Comparison of ENCODE assay signal across 24 cellular contexts in genomic region chr1:55466343-55466742, GRCh38.
DNase-seq lines count a peak whose midpoint lies in the region; ATAC-seq and TF ChIP-seq lines count a peak whose summit lies in the region.
"Had no signal": no experiment of that assay in that cellular context is flagged by ENCODE, and none has a peak within 500 bp of the region (broad histone marks: within the 10 kb centered on the region; RNA-seq: fewer than 3 reads in every experiment).

No MANE protein-coding gene starts in this region.

- H3K4me1 ChIP-seq in adipocyte (ENCODE audit: control insufficient read depth, insufficient read depth, low read length), result peaks cover 53% of the 10 kb centered on the region
- H3K4me1 ChIP-seq in transverse colon, result peaks cover 0 to 7% (median 0%) of the 10 kb centered on the region in 4 donors

- no peaks in the 10 kb centered on the region for H3K27me3 Mint-ChIP-seq in stimulated activated naive B cell treated with anti-CD40 and anti-IgM and Interleukin-4, amounts not matched to agents 10 μg/mL and 1 μg/mL and 100 μg/mL, for 72 hours

- no peaks in the 10 kb centered on the region for H3K36me3 Mint-ChIP-seq in stimulated activated naive B cell treated with anti-CD40 and anti-IgM and Interleukin-4, amounts not matched to agents 10 μg/mL and 1 μg/mL and 100 μg/mL, for 72 hours

- ATAC-seq in stimulated activated naive B cell treated with anti-CD40 and anti-IgM and Interleukin-4, amounts not matched to agents 10 μg/mL and 1 μg/mL and 100 μg/mL, for 72 hours (replicated peaks), result no peak
- no peak for ATAC-seq in sciatic nerve
- ATAC-seq: right cardiac atrium had no signal

- H3K27ac Mint-ChIP-seq in stimulated activated naive B cell treated with anti-CD40 and anti-IgM and Interleukin-4, amounts not matched to agents 10 μg/mL and 1 μg/mL and 100 μg/mL, for 72 hours, result no peak overlapping the region
- H3K27ac Mint-ChIP-seq: activated T-cell treated with anti-CD3 and anti-CD28 coated beads, Interleukin-2, amount 50 U/mL, for 24 hours had no signal

- H3K9me3 Mint-ChIP-seq in stimulated activated naive B cell treated with anti-CD40 and anti-IgM and Interleukin-4, amounts not matched to agents 10 μg/mL and 1 μg/mL and 100 μg/mL, for 72 hours, result no peaks in the 10 kb centered on the region
- H3K9me3 Mint-ChIP-seq: activated T-cell treated with anti-CD3 and anti-CD28 coated beads, Interleukin-2, amount 50 U/mL, for 24 hours had no signal

- no peak for TF ChIP-seq CTCF in HFF-Myc (IDR thresholded peaks at IDR 0.05; ENCODE audit: low read depth, low read length, missing control alignments)
- TF ChIP-seq CTCF in transverse colon (IDR thresholded peaks at IDR 0.05), result no peak

- no peaks in the 10 kb centered on the region for H3K27me3 ChIP-seq in adipocyte (replicated peaks; ENCODE audit: control insufficient read depth, insufficient read depth, low read length)
- H3K27me3 ChIP-seq in transverse colon, result no peaks in the 10 kb centered on the region
- H3K27me3 ChIP-seq: dorsolateral prefrontal cortex had no signal

- no peak for TF ChIP-seq EP300 in transverse colon (IDR thresholded peaks at IDR 0.05; ENCODE audit: low read depth)

- in situ Hi-C loops in transverse colon (cut with MboI; ENCODE audit: low pct_ligation_motif_present in 1 of 4, low pct_unique_long_range_greater_than_20kb in 1 of 4, low sequenced_read_pairs in 3 of 4), result no loop called here

- no peak for TF ChIP-seq POLR2A in transverse colon (IDR thresholded peaks at IDR 0.05)

- H3K9ac ChIP-seq in adipocyte (ENCODE audit: low read length), result peak overlapping the region; percentile 30

- H3K9me3 ChIP-seq in adipocyte (ENCODE audit: control insufficient read depth, low read length) (no peaks in the 10 kb centered on the region), transverse colon (no peaks in the 10 kb centered on the region)

- H3K4me3 Mint-ChIP-seq in stimulated activated naive B cell treated with anti-CD40 and anti-IgM and Interleukin-4, amounts not matched to agents 10 μg/mL and 1 μg/mL and 100 μg/mL, for 72 hours, result no peak overlapping the region
- H3K4me3 Mint-ChIP-seq: activated T-cell treated with anti-CD3 and anti-CD28 coated beads, Interleukin-2, amount 50 U/mL, for 24 hours had no signal

- no peaks in the 10 kb centered on the region for H3K4me1 Mint-ChIP-seq in stimulated activated naive B cell treated with anti-CD40 and anti-IgM and Interleukin-4, amounts not matched to agents 10 μg/mL and 1 μg/mL and 100 μg/mL, for 72 hours

- DNase-seq in HFF-Myc (ENCODE audit: extremely low read depth, low read depth) (peak; percentile 80), adipocyte (ENCODE audit: low read depth) (peak; percentile 79), fibroblast of the conjunctiva (ENCODE audit: low read depth) (peak; percentile 86), transverse colon (peak; percentile 25), sciatic nerve (ENCODE audit: low spot score) (no peak), kidney glomerular epithelial cell (lab: John Stamatoyannopoulos, UW) (no peak)
- no peak for DNase-seq in stimulated activated naive B cell treated with anti-CD40 and anti-IgM and Interleukin-4, amounts not matched to agents 10 μg/mL and 1 μg/mL and 100 μg/mL, for 72 hours
- DNase-seq: activated CD4-positive, CD25-positive, alpha-beta regulatory T cell; activated naive CD4-positive, alpha-beta T cell treated with Interleukin-2 at 50 U/mL for 16 hours; activated T-cell treated with anti-CD3 and anti-CD28 coated beads, Interleukin-2, amount 50 U/mL, for 24 hours; AML-193; amygdala; DMS79; dorsolateral prefrontal cortex; erythroblast; GOT3; hippocampal formation; KBM-7; NCI-H1092; NCI-H2029 treated with DMSO at 0.1 percent for 48 hours; occipital lobe; right cardiac atrium; T-helper 9 cell had no signal

- H3K4me3 ChIP-seq in HFF-Myc (replicated peaks; ENCODE audit: low read depth, low read length) (no peak overlapping the region), adipocyte (ENCODE audit: low read length) (no peak overlapping the region), transverse colon (no peak overlapping the region)
- H3K4me3 ChIP-seq: dorsolateral prefrontal cortex, lung had no signal

- peak overlapping the region in 3 of 4 donors; percentile 17 to 39 (median 26) for H3K27ac ChIP-seq in transverse colon
- H3K27ac ChIP-seq: dorsolateral prefrontal cortex had no signal

- 40 to 75% methylated on average over 1 of the region's 1 CpG for WGBS in transverse colon (ENCODE audit: low coverage in 1 of 2), 2 donors

- intact Hi-C loops in transverse colon (cut with DNase I; ENCODE audit: low total_unique reads) (no loop called here), sciatic nerve (cut with DNase I) (no loop called here)

- H3K36me3 ChIP-seq in adipocyte (ENCODE audit: control insufficient read depth, insufficient read depth, low read length, severe bottlenecking), result no peaks in the 10 kb centered on the region
- no peaks in the 10 kb centered on the region for H3K36me3 ChIP-seq in transverse colon

Comparison
In these comparisons a context has a peak if more than half of its experiments do, and no peak if none do; other contexts are left out.
1. DNase-seq: peak in HFF-Myc (single experiment), adipocyte (single experiment), fibroblast of the conjunctiva (single experiment) and transverse colon (single experiment); none in stimulated activated naive B cell treated with anti-CD40 and anti-IgM and Interleukin-4, amounts not matched to agents 10 μg/mL and 1 μg/mL and 100 μg/mL, for 72 hours (single experiment), sciatic nerve (single experiment) and kidney glomerular epithelial cell (single experiment).